Comparison of ENCODE assay signal across 2 cellular contexts in the genomic region with DNA sequence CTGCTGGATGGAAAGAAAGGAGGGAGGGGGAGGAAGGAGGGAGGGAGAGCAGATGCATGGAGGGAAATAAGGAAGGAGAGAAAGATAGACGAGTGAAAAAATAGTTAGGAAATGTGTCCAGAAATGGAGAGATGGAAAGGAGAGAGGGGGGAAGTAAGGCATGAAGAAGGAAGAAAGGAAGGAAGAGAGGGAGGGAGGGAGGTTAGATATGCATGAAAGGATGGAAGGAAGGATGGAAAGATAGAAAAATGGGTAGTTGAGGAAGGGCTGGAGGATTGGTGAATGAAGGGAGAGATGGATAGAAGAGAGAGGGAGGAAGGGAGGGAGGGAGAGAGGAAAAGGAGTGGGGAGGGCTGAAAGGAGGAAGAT.
TF ChIP-seq lines count a peak whose summit lies in the region.

No MANE protein-coding gene starts in this region.

TF ChIP-seq in HEK293, 187 proteins besides CTCF, POLR2A, EP300 and RAD21:
- TF ChIP-seq, protein P1, sequence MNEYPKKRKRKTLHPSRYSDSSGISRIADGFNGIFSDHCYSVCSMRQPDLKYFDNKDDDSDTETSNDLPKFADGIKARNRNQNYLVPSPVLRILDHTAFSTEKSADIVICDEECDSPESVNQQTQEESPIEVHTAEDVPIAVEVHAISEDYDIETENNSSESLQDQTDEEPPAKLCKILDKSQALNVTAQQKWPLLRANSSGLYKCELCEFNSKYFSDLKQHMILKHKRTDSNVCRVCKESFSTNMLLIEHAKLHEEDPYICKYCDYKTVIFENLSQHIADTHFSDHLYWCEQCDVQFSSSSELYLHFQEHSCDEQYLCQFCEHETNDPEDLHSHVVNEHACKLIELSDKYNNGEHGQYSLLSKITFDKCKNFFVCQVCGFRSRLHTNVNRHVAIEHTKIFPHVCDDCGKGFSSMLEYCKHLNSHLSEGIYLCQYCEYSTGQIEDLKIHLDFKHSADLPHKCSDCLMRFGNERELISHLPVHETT (tag by site-specific recombination; IDR thresholded peaks at IDR 0.05) = no peak
- TF ChIP-seq GLI4 (tag by site-specific recombination; IDR thresholded peaks at IDR 0.05) (no peak), RBAK (tag by site-specific recombination; IDR thresholded peaks at IDR 0.05) (no peak), SP7 (tag by site-specific recombination; IDR thresholded peaks at IDR 0.05) (no peak), ZNF366 (tag by site-specific recombination; conservative IDR thresholded peaks at IDR 0.05) (peak; percentile 86)

TF ChIP-seq in H1, 55 proteins besides CTCF, POLR2A, EP300 and RAD21:
- TF ChIP-seq NRF1 (IDR thresholded peaks at IDR 0.05; ENCODE audit: low read depth, low read length) (no peak), SIN3A (conservative IDR thresholded peaks at IDR 0.05 in 1 of 2, IDR thresholded peaks at IDR 0.05 in 1 of 2; ENCODE audit: low read depth in 1 of 2, low read length in 2 of 2) (no peak), GTF2F1 (IDR thresholded peaks at IDR 0.05; ENCODE audit: borderline replicate concordance, low read depth, low read length) (no peak), KDM1A (IDR thresholded peaks at IDR 0.05; ENCODE audit: borderline replicate concordance, low read length) (no peak), YY1 (IDR thresholded peaks at IDR 0.05; ENCODE audit: low read depth, low read length) (no peak), CHD1 (IDR thresholded peaks at IDR 0.05; ENCODE audit: low read depth, low read length) (no peak), JUND (IDR thresholded peaks at IDR 0.05; ENCODE audit: low read length) (no peak), BCL11A (IDR thresholded peaks at IDR 0.05; ENCODE audit: low read depth in 2 of 2, low read length in 2 of 2) (no peak), SP1 (IDR thresholded peaks at IDR 0.05; ENCODE audit: low read depth, low read length) (no peak), NANOG (IDR thresholded peaks at IDR 0.05; ENCODE audit: insufficient read depth, low read depth, low read length, poor library complexity, severe bottlenecking) (no peak), TAF1 (IDR thresholded peaks at IDR 0.05; ENCODE audit: low read depth, low read length) (no peak), HDAC6 (IDR thresholded peaks at IDR 0.05; ENCODE audit: low read depth, low read length) (no peak), GABPA (IDR thresholded peaks at IDR 0.05; ENCODE audit: borderline replicate concordance, insufficient read depth, low read length) (no peak), POU5F1 (IDR thresholded peaks at IDR 0.05; ENCODE audit: low read depth, low read length) (no peak)
- TF ChIP-seq, protein P2, sequence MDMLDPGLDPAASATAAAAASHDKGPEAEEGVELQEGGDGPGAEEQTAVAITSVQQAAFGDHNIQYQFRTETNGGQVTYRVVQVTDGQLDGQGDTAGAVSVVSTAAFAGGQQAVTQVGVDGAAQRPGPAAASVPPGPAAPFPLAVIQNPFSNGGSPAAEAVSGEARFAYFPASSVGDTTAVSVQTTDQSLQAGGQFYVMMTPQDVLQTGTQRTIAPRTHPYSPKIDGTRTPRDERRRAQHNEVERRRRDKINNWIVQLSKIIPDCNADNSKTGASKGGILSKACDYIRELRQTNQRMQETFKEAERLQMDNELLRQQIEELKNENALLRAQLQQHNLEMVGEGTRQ (IDR thresholded peaks at IDR 0.05; ENCODE audit: low read length) = no peak
